Comparison of ENCODE assay signal across 34 cellular contexts in genomic region chr2:119520696-119521436, GRCh38. TPM values are rescaled to one million over a fixed set of nuclear protein-coding genes. Genes with fewer than 3 reads are reported as not detected.
A peak's percentile ranks its signal among the peaks of the same experiment; 100 is the strongest.
DNase-seq lines count a peak whose midpoint lies in the region; FAIRE-seq and TF ChIP-seq lines count a peak whose summit lies in the region.
"Had no signal": no experiment of that assay in that cellular context is flagged by ENCODE, and none has a peak within 500 bp of the region (broad histone marks: within the 10 kb centered on the region; RNA-seq: fewer than 3 reads in every experiment).

No MANE protein-coding gene starts in this region.

- no peak for FAIRE-seq in HTR-8/SVneo (lab: Jason Lieb, UNC)
- FAIRE-seq: A204.1, keratinocyte, RCC 7860 had no signal

- no peak for TF ChIP-seq CTCF in right atrium auricular region (IDR thresholded peaks at IDR 0.05)

- no peak overlapping the region for H3K4me3 ChIP-seq in right atrium auricular region
- H3K4me3 ChIP-seq: dorsolateral prefrontal cortex, skin epidermis, tibial artery had no signal

- no peaks in the 10 kb centered on the region for H3K27me3 ChIP-seq in right atrium auricular region

- H3K27ac ChIP-seq in right atrium auricular region, result no peak overlapping the region
- H3K27ac ChIP-seq: dorsolateral prefrontal cortex, skin epidermis, tibial artery had no signal

- DNase-seq in NCI-H2171 treated with DMSO at 0.1 percent for 48 hours (lab: John Stamatoyannopoulos, UW) (peak; percentile 20), NCI-H2171 (lab: John Stamatoyannopoulos, UW) (no peak), DMS79 treated with DMSO at 0.1 percent for 48 hours (lab: John Stamatoyannopoulos, UW) (peak; percentile 19), NCI-H345 treated with DMSO at 0.1 percent for 48 hours (lab: John Stamatoyannopoulos, UW; ENCODE audit: unreplicated experiment) (peak; percentile 33), left kidney (ENCODE audit: low read depth, low spot score) (peak; percentile 32), HTR-8/SVneo (ENCODE audit: insufficient read length, low spot score) (no peak), Ammon's horn (ENCODE audit: low spot score) (no peak), right atrium auricular region (ENCODE audit: low spot score) (no peak)
- DNase-seq: activated CD8-positive, alpha-beta memory T cell treated with anti-CD3 and anti-CD28 coated beads, Interleukin-2, amount 10 ng/mL, durations not matched to agents 7 days and 5 days; activated naive CD4-positive, alpha-beta T cell; activated T-cell treated with anti-CD3 and anti-CD28 coated beads, Interleukin-2, amount 50 U/mL, for 72 hours; CD8-positive, alpha-beta T cell; cerebellar nuclear complex; dorsolateral prefrontal cortex; GF-D8; H9; Karpas-422; midbrain; MV-4-11; naive thymus-derived CD4-positive, alpha-beta T cell; NCI-H1694 treated with DMSO at 0.1 percent for 48 hours; occipital lobe; stimulated activated CD8-positive, alpha-beta memory T cell treated with anti-CD3 and anti-CD28 coated beads, Interleukin-4, amount 100 ng/mL, for 48 hours; stimulated activated naive CD8-positive, alpha-beta T cell treated with anti-CD3 and anti-CD28 coated beads, Interleukin-15, amount 100 ng/mL, for 72 hours; tibial artery had no signal

- H3K4me1 ChIP-seq in right atrium auricular region, result no peaks in the 10 kb centered on the region

- no peaks in the 10 kb centered on the region for H3K9me3 ChIP-seq in right atrium auricular region
- H3K9me3 ChIP-seq: tibial artery had no signal

- H3K36me3 ChIP-seq in right atrium auricular region, result no peaks in the 10 kb centered on the region
- H3K36me3 ChIP-seq: tibial artery had no signal

RNA-seq across cellular contexts. Expression of gene SCTR, which starts 3.4 kb away (rescaled TPM):
- total RNA-seq in right atrium auricular region, result not detected
- total RNA-seq: activated CD8-positive, alpha-beta memory T cell treated with anti-CD3 and anti-CD28 coated beads, Interleukin-2, amount 10 ng/mL, durations not matched to agents 7 days and 5 days; activated T-cell treated with anti-CD3 and anti-CD28 coated beads, Interleukin-2, amount 50 U/mL, for 72 hours; B cell; CD8-positive, alpha-beta T cell; H9; HT1080; lower leg skin; naive thymus-derived CD4-positive, alpha-beta T cell; NCI-H460; WTC11 had no signal

RNA-seq across cellular contexts. Expression of gene CFAP221, which starts 23.4 kb away (rescaled TPM):
- total RNA-seq in right atrium auricular region, result 1 to 10 TPM in 1 of 2 donors, under 1 TPM in 1; 0.44 to 1.1 TPM
- total RNA-seq: activated CD8-positive, alpha-beta memory T cell treated with anti-CD3 and anti-CD28 coated beads, Interleukin-2, amount 10 ng/mL, durations not matched to agents 7 days and 5 days; activated T-cell treated with anti-CD3 and anti-CD28 coated beads, Interleukin-2, amount 50 U/mL, for 72 hours; B cell; CD8-positive, alpha-beta T cell; HT1080; lower leg skin; naive thymus-derived CD4-positive, alpha-beta T cell; NCI-H460 had no signal

Comparison
In these comparisons a context has a peak if more than half of its experiments do, and no peak if none do; other contexts are left out.
1. DNase-seq: peak in NCI-H2171 treated with DMSO at 0.1 percent for 48 hours (single experiment), DMS79 treated with DMSO at 0.1 percent for 48 hours (single experiment), NCI-H345 treated with DMSO at 0.1 percent for 48 hours (single experiment) and left kidney (single experiment); none in NCI-H2171 (single experiment), HTR-8/SVneo (single experiment), Ammon's horn (single experiment) and right atrium auricular region (single experiment).